In the genomic region with DNA sequence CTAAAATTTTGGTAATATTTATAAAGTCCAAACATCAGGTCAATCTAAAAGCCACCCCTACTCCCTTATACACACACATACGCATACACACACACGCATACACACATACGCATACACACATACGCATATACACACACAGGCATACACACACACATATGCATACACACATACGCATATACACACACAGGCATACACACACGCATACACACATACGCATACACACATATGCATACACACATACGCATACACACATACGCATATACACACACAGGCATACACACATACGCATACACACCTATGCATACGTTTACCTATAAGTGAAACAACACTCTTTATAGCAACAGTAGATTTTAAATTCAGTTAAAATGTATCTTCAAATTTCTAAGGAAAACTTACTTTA, we compare ENCODE assay signal across 17 cellular contexts.
DNase-seq lines count a peak whose midpoint lies in the region; ATAC-seq, FAIRE-seq and TF ChIP-seq lines count a peak whose summit lies in the region.
"Had no signal": no experiment of that assay in that cellular context is flagged by ENCODE, and none has a peak within 500 bp of the region (broad histone marks: within the 10 kb centered on the region; RNA-seq: fewer than 3 reads in every experiment).

No MANE protein-coding gene starts in this region.

- ATAC-seq in HG02973 (IDR thresholded peaks at IDR 0.05; ENCODE audit: unreplicated experiment), result no peak
- ATAC-seq: HCT116, K562 had no signal

- no peak overlapping the region for H3K23ac ChIP-seq in mesenchymal stem cell (ENCODE audit: low read length in 2 of 2)

- no peak overlapping the region for H3K27ac ChIP-seq in HEK293 (ENCODE audit: extremely low read depth, low read depth, low read length)
- no peak overlapping the region for H3K27ac ChIP-seq in mesenchymal stem cell (ENCODE audit: low read length, poor library complexity, severe bottlenecking)
- no peak overlapping the region for H3K27ac ChIP-seq in brain microvascular endothelial cell
- H3K27ac ChIP-seq: BLaER1, GM23248 had no signal

- no peak overlapping the region for H2BK12ac ChIP-seq in mesenchymal stem cell (ENCODE audit: low read length in 2 of 2)

- DNase-seq in GM12891 (ENCODE audit: insufficient read length, low spot score) (no peak), mesenchymal stem cell (no peak), urothelium cell line (ENCODE audit: low spot score) (no peak), NCI-H2196 treated with DMSO at 0.1 percent for 48 hours (lab: John Stamatoyannopoulos, UW; ENCODE audit: unreplicated experiment) (no peak), brain microvascular endothelial cell (no peak)
- DNase-seq: CD4-positive, alpha-beta memory T cell; DMS153; DMS79; GDM1; GM23248; IMR-90 had no signal

- WGBS in mesenchymal stem cell, result over 99% methylated on average over 10 of the region's 11 CpGs

- H3K36me3 ChIP-seq in HEK293 (ENCODE audit: control insufficient read depth in 2 of 2, insufficient read depth in 1 of 2, low read length in 2 of 2), result peaks cover 0 to 12% of the 10 kb centered on the region in 2 experiments; a peak in 1 of 3 replicates
- H3K36me3 ChIP-seq in mesenchymal stem cell (ENCODE audit: control insufficient read depth in 1 of 2, insufficient read depth in 2 of 2, low read depth in 1 of 2, low read length in 2 of 2), result peaks cover 0 to 7% of the 10 kb centered on the region in 2 experiments
- H3K36me3 ChIP-seq in brain microvascular endothelial cell (replicated peaks), result peaks cover 2% of the 10 kb centered on the region
- H3K36me3 ChIP-seq: BLaER1 had no signal

- in situ Hi-C loops in brain microvascular endothelial cell (cut with HindIII; ENCODE audit: low pct_ligation_motif_present, low sequenced_read_pairs), result no loop called here

- peak; percentile 23 for FAIRE-seq in GM12891 (lab: Jason Lieb, UNC)
- peak; percentile 98 for FAIRE-seq in urothelium cell line (lab: Jason Lieb, UNC)
- FAIRE-seq: H54, K562 had no signal

- no peak overlapping the region for H2BK5ac ChIP-seq in mesenchymal stem cell (ENCODE audit: low read depth, low read length, poor library complexity, severe bottlenecking)

- POLR2A ChIA-PET in HEK293 (lab: Yijun Ruan, JAX), result no interaction called here

- no peak for TF ChIP-seq POLR2A in GM12891 (IDR thresholded peaks at IDR 0.05; ENCODE audit: low read depth, low read length)

- H2AFZ ChIP-seq in mesenchymal stem cell (ENCODE audit: low read depth, low read length), result no peak overlapping the region
- H2AFZ ChIP-seq: GM23248 had no signal

- H3K4me2 ChIP-seq in mesenchymal stem cell (ENCODE audit: low read length, poor library complexity, severe bottlenecking), result no peak overlapping the region
- H3K4me2 ChIP-seq: BLaER1 had no signal

- H3K9me3 ChIP-seq in HEK293 (ENCODE audit: control insufficient read depth, insufficient read depth, low read depth, low read length) (no peaks in the 10 kb centered on the region), mesenchymal stem cell (ENCODE audit: control insufficient read depth, low read length) (no peaks in the 10 kb centered on the region)

- H3K4me3 ChIP-seq in HEK293 (ENCODE audit: low read depth, low read length) (no peak overlapping the region), mesenchymal stem cell (ENCODE audit: insufficient read depth in 1 of 2, low read depth in 1 of 2, low read length in 2 of 2) (no peak overlapping the region), brain microvascular endothelial cell (ENCODE audit: low read depth, low read length) (no peak overlapping the region)
- H3K4me3 ChIP-seq: BLaER1, GM23248, K562 had no signal

- H3K4ac ChIP-seq in mesenchymal stem cell (ENCODE audit: low read depth in 1 of 2, low read length in 2 of 2), result no peak overlapping the region

- H4K91ac ChIP-seq in mesenchymal stem cell (ENCODE audit: low read length), result peak overlapping the region; percentile 68

- no peak overlapping the region for H3K9ac ChIP-seq in mesenchymal stem cell (ENCODE audit: low read length)
- H3K9ac ChIP-seq: BLaER1, GM23248 had no signal

- H3K18ac ChIP-seq in mesenchymal stem cell (ENCODE audit: low read depth in 1 of 2, low read length in 2 of 2), result no peak overlapping the region

- no peak overlapping the region for H3K14ac ChIP-seq in mesenchymal stem cell (ENCODE audit: low read length in 2 of 2)

- H3K27me3 ChIP-seq in mesenchymal stem cell (ENCODE audit: control insufficient read depth in 1 of 2, insufficient read depth in 1 of 2, low read length in 2 of 2) (no peaks in the 10 kb centered on the region), brain microvascular endothelial cell (replicated peaks) (no peaks in the 10 kb centered on the region)
- H3K27me3 ChIP-seq: BLaER1 had no signal

- no peak overlapping the region for H2BK120ac ChIP-seq in mesenchymal stem cell (ENCODE audit: low read depth, low read length)

- peaks cover 3% of the 10 kb centered on the region; the same call in 1 of the 2 replicates for H3K4me1 ChIP-seq in HEK293 (ENCODE audit: control insufficient read depth, insufficient read depth, low read length)
- H3K4me1 ChIP-seq in mesenchymal stem cell (ENCODE audit: control insufficient read depth, insufficient read depth, low read depth, low read length), result no peaks in the 10 kb centered on the region
- H3K4me1 ChIP-seq: BLaER1 had no signal

- H2BK15ac ChIP-seq in mesenchymal stem cell (ENCODE audit: low read depth, poor library complexity, severe bottlenecking), result no peak overlapping the region

- H3K79me1 ChIP-seq in mesenchymal stem cell (replicated peaks; ENCODE audit: low read length, poor library complexity, severe bottlenecking), result peaks cover 7% of the 10 kb centered on the region

- CTCF ChIA-PET in HEK293 (lab: Yijun Ruan, JAX), result no interaction called here

- no peak overlapping the region for H4K8ac ChIP-seq in mesenchymal stem cell (ENCODE audit: low read length)

- no peak overlapping the region for H2AK5ac ChIP-seq in mesenchymal stem cell (ENCODE audit: low read length, severe bottlenecking)

- TF ChIP-seq CTCF in HEK293 (tag by site-specific recombination; IDR thresholded peaks at IDR 0.05) (no peak), brain microvascular endothelial cell (IDR thresholded peaks at IDR 0.05; ENCODE audit: low read depth, low read length, missing control alignments) (no peak)

TF ChIP-seq in GM12891, 5 proteins besides CTCF, POLR2A, EP300 and RAD21:
- TF ChIP-seq PAX5 (IDR thresholded peaks at IDR 0.05; ENCODE audit: insufficient read depth, low read length, severe bottlenecking) (no peak), POLR2AphosphoS5 (IDR thresholded peaks at IDR 0.05; ENCODE audit: low read depth, low read length) (no peak), TAF1 (IDR thresholded peaks at IDR 0.05; ENCODE audit: low read depth, low read length) (no peak), SPI1 (IDR thresholded peaks at IDR 0.05; ENCODE audit: low read depth, low read length) (no peak), POU2F2 (IDR thresholded peaks at IDR 0.05; ENCODE audit: low read depth, low read length) (no peak)

TF ChIP-seq in HEK293, 187 proteins besides CTCF, POLR2A, EP300 and RAD21:
- peak; percentile 80 for TF ChIP-seq ZSCAN4 (tag by site-specific recombination; IDR thresholded peaks at IDR 0.05)
- TF ChIP-seq ZNF239 (tag by site-specific recombination; IDR thresholded peaks at IDR 0.05), result no peak
